8 cellular contexts compared by ENCODE assay signal in genomic region chr12:106149096-106149784, GRCh38. TPM values are rescaled to one million over a fixed set of nuclear protein-coding genes. Genes with fewer than 3 reads are reported as not detected.
A peak's percentile ranks its signal among the peaks of the same experiment; 100 is the strongest.
DNase-seq lines count a peak whose midpoint lies in the region; ATAC-seq, FAIRE-seq and TF ChIP-seq lines count a peak whose summit lies in the region.

No MANE protein-coding gene starts in this region.

- FAIRE-seq in H1 (lab: Jason Lieb, UNC) = peak; percentile 19

- no peak overlapping the region for H3K56ac ChIP-seq in H1 (replicated peaks; ENCODE audit: insufficient read length, low read depth, low read length)

- peaks cover 2% of the 10 kb centered on the region; the same call in 1 of the 2 replicates for H3K23me2 ChIP-seq in H1 (ENCODE audit: low read depth, low read length)

- peak; percentile 56 to 70 for TF ChIP-seq RAD21 in H1 (IDR thresholded peaks at IDR 0.05 in 1 of 2, conservative IDR thresholded peaks at IDR 0.05 in 1 of 2; ENCODE audit: low read depth in 2 of 2, low read length in 2 of 2)

- H3K27me3 ChIP-seq in H1 (replicated peaks in 1 of 4; ENCODE audit: control insufficient read depth in 3 of 4, extremely low read depth in 1 of 4, insufficient read depth in 3 of 4, low read length in 3 of 4) = no peaks in the 10 kb centered on the region
- no peaks in the 10 kb centered on the region for H3K27me3 ChIP-seq in parathyroid adenoma (ENCODE audit: control insufficient read depth, insufficient read depth, low read length)

- H2BK20ac ChIP-seq in H1 (ENCODE audit: low read length) = no peak overlapping the region

- TF ChIP-seq CTCF in H1 (IDR thresholded peaks at IDR 0.05; ENCODE audit: control extremely low read depth in 1 of 3, insufficient read depth in 1 of 3, low read depth in 1 of 3, low read length in 3 of 3) (peak; percentile 3 to 69 (median 53); a peak in 3 of 4 replicates), parathyroid adenoma (IDR thresholded peaks at IDR 0.05) (peak; percentile 70)

- H3K36me3 ChIP-seq in H1 (ENCODE audit: control insufficient read depth in 2 of 4, insufficient read depth in 4 of 4, low read length in 3 of 4) (no peaks in the 10 kb centered on the region), parathyroid adenoma (ENCODE audit: control insufficient read depth, insufficient read depth, low read length) (no peaks in the 10 kb centered on the region)

- no peak overlapping the region for H3K4ac ChIP-seq in H1 (replicated peaks; ENCODE audit: insufficient read length, low read depth, low read length)

- H2AFZ ChIP-seq in H1 (ENCODE audit: low read length) (no peak overlapping the region), parathyroid adenoma (peak overlapping the region; percentile 57)

- H2BK15ac ChIP-seq in H1 (ENCODE audit: low read length) = no peak overlapping the region

- H2BK120ac ChIP-seq in H1 (replicated peaks; ENCODE audit: low read depth, low read length) = no peak overlapping the region

- no peak overlapping the region for H2AK5ac ChIP-seq in H1 (ENCODE audit: low read depth, low read length)

- H3K14ac ChIP-seq in H1 (ENCODE audit: insufficient read length) = no peak overlapping the region

- H3K9ac ChIP-seq in H1 (replicated peaks in 1 of 4; ENCODE audit: extremely low read depth in 1 of 4, low read depth in 3 of 4, low read length in 3 of 4) = no peak overlapping the region
- H3K9ac ChIP-seq in parathyroid adenoma = no peak overlapping the region

- no peaks in the 10 kb centered on the region for H4K20me1 ChIP-seq in H1 (replicated peaks in 1 of 2; ENCODE audit: control insufficient read depth in 1 of 2, insufficient read depth in 2 of 2, low read length in 2 of 2)

- H3K79me1 ChIP-seq in H1 (ENCODE audit: low read depth, low read length) = no peaks in the 10 kb centered on the region; the same call in 1 of the 2 replicates

- CTCF ChIA-PET in H1 (lab: Charles Lee; ENCODE audit: partially characterized antibody) = interaction anchor here (0.5 to 4.3 kb wide), 37 partner anchors 8 to 891 kb away, joined by 3 to 60 read pairs (median 3); no protein-coding TSS in a partner anchor

- H3K4me2 ChIP-seq in H1 (ENCODE audit: insufficient read depth in 1 of 2, low read depth in 2 of 2, low read length in 2 of 2) (no peak overlapping the region), parathyroid adenoma (ENCODE audit: low read length) (no peak overlapping the region)

- TF ChIP-seq POLR2A in H1 (IDR thresholded peaks at IDR 0.05; ENCODE audit: control extremely low read depth in 1 of 2, low read depth in 2 of 2, low read length in 2 of 2) = no peak

- H3K27ac ChIP-seq in H1 (ENCODE audit: low read depth, low read length) (no peak overlapping the region), parathyroid adenoma (no peak overlapping the region)

- H4K91ac ChIP-seq in H1 (replicated peaks; ENCODE audit: insufficient read length, low read length) = no peak overlapping the region

- peak overlapping the region; percentile 75; the same call in 1 of the 2 replicates for H2BK12ac ChIP-seq in H1 (ENCODE audit: low read depth, low read length)

- DNase-seq in GM03348 (ENCODE audit: low spot score) = peak; percentile 47
- peak; percentile 72 for DNase-seq in NCI-H69 (lab: John Stamatoyannopoulos, UW)
- no peak for DNase-seq in H1 (ENCODE audit: low read depth in 1 of 2, low spot score in 2 of 2)
- no peak for DNase-seq in stimulated activated naive CD8-positive, alpha-beta T cell treated with anti-CD3 and anti-CD28 coated beads, Interleukin-15, Interleukin-2, amounts not matched to agents 100 U/mL and 50 U/mL, for 24 hours
- no peak for DNase-seq in COR-L47 (lab: John Stamatoyannopoulos, UW)

- ATAC-seq in HG03095 (IDR thresholded peaks at IDR 0.05; ENCODE audit: unreplicated experiment) = no peak
- no peak for ATAC-seq in HG02759 (IDR thresholded peaks at IDR 0.05; ENCODE audit: unreplicated experiment)
- ATAC-seq in stimulated activated naive CD8-positive, alpha-beta T cell treated with anti-CD3 and anti-CD28 coated beads, Interleukin-15, Interleukin-2, amounts not matched to agents 100 U/mL and 50 U/mL, for 24 hours = no peak

- POLR2A ChIA-PET in H1 (lab: Charles Lee; ENCODE audit: partially characterized antibody) = interaction anchor here (3.3 kb wide), 1 partner anchor 11 kb away, joined by 27 read pairs; the partner anchor contains the start of gene NUAK1

- H3K4me1 ChIP-seq in H1 (replicated peaks in 1 of 4; ENCODE audit: control insufficient read depth in 3 of 4, insufficient read depth in 4 of 4, low read length in 3 of 4) (peaks cover 0 to 7% (median 1%) of the 10 kb centered on the region in 4 experiments; a peak in 2 of 7 replicates), parathyroid adenoma (peaks cover 21% of the 10 kb centered on the region)

- no peak overlapping the region for H3K18ac ChIP-seq in H1 (ENCODE audit: extremely low read depth, low read length)

- H2BK5ac ChIP-seq in H1 (ENCODE audit: low read depth, low read length) = no peak overlapping the region

- H3K9me3 ChIP-seq in H1 (ENCODE audit: insufficient read depth in 2 of 2, low read depth in 1 of 2, low read length in 1 of 2) = no peaks in the 10 kb centered on the region
- no peaks in the 10 kb centered on the region for H3K9me3 ChIP-seq in parathyroid adenoma (ENCODE audit: control insufficient read depth, low read length)

- H4K8ac ChIP-seq in H1 (ENCODE audit: extremely low read depth, insufficient read depth, low read length) = no peak overlapping the region

- 70% methylated on average over 10 of the region's 10 CpGs; no CpG with 5 or more reads in 1 of the 2 experiments for WGBS in H1 (ENCODE audit: extremely low coverage in 1 of 2, insufficient coverage in 1 of 2, insufficient read length in 1 of 2, insufficient replicate concordance in 2 of 2, low coverage in 1 of 2, low lambda C conversion rate in 2 of 2, missing lambda C conversion rate in 1 of 2), 2 experiments

- H4K5ac ChIP-seq in H1 (ENCODE audit: insufficient read length, low read depth, low read length) = no peak overlapping the region

- TF ChIP-seq EP300 in H1 (IDR thresholded peaks at IDR 0.05; ENCODE audit: borderline replicate concordance in 1 of 2, low read depth in 2 of 2, low read length in 2 of 2) = no peak

- H3K23ac ChIP-seq in H1 (ENCODE audit: insufficient read length) = no peak overlapping the region

- H3K79me2 ChIP-seq in H1 (ENCODE audit: control insufficient read depth in 1 of 2, insufficient read depth in 2 of 2, low read length in 2 of 2) (no peaks in the 10 kb centered on the region; a peak in 1 of 4 replicates), parathyroid adenoma (peaks cover 2% of the 10 kb centered on the region)

- H3K4me3 ChIP-seq in H1 (ENCODE audit: extremely low read depth in 1 of 4, insufficient read depth in 2 of 4, low read depth in 3 of 4, low read length in 4 of 4) (no peak overlapping the region), parathyroid adenoma (ENCODE audit: low read depth, low read length) (no peak overlapping the region)

TF ChIP-seq in H1, 55 proteins besides CTCF, POLR2A, EP300 and RAD21:
- TF ChIP-seq SRF (IDR thresholded peaks at IDR 0.05; ENCODE audit: low read depth, low read length) = 0 out of 2 replicates have a peak, but pooled peaks have one; percentile 9
- TF ChIP-seq CREB1 (IDR thresholded peaks at IDR 0.05) = no peak

RNA-seq across cellular contexts. Expression of gene NUAK1, which starts 10.5 kb away (rescaled TPM):
- 18.2 and 18.9 TPM in 2 replicates for total RNA-seq in H1 (2021; fragmentation: NEBNext Ultra II Directional; extraction: Animal tissue kit (Norgen Biotek cat#: 25700))
- 6.7 and 7.7 TPM in 2 replicates for polyA plus RNA-seq in H1 (2011; rRNA removed)
- 7.7 TPM for polyA plus RNA-seq in H1 (2011; cell fraction: cytosol; rRNA removed)
- 13.5 TPM for polyA plus RNA-seq in H1 (2011; cell fraction: nucleus; rRNA removed)
- 6.6 to 13.0 TPM (median 9.9 TPM) in 4 replicates for polyA plus RNA-seq in H1 (2012, experiment 1 of 2)
- polyA plus RNA-seq in H1 (2012, experiment 2 of 2) = 4.0 TPM
- polyA plus RNA-seq in H1 (2013, experiment 1 of 2) = 6.9 TPM
- polyA plus RNA-seq in H1 (2013, experiment 2 of 2) = 6.9 TPM
- polyA minus RNA-seq in H1 (2011; rRNA and poly(A)+ RNA removed) = 21.4 and 22.7 TPM in 2 replicates
- 12.1 TPM for polyA minus RNA-seq in H1 (2011; cell fraction: cytosol; rRNA and poly(A)+ RNA removed)
- polyA minus RNA-seq in H1 (2011; cell fraction: nucleus; rRNA and poly(A)+ RNA removed) = 14.6 TPM

Comparison
In these comparisons a context has a peak if more than half of its experiments do, and no peak if none do; other contexts are left out.
1. DNase-seq: peak in GM03348 (single experiment) and NCI-H69 (single experiment); none in H1 (0 of 2), stimulated activated naive CD8-positive, alpha-beta T cell treated with anti-CD3 and anti-CD28 coated beads, Interleukin-15, Interleukin-2, amounts not matched to agents 100 U/mL and 50 U/mL, for 24 hours (single experiment) and COR-L47 (single experiment).